1 cellular context compared by ENCODE assay signal in the genomic region with DNA sequence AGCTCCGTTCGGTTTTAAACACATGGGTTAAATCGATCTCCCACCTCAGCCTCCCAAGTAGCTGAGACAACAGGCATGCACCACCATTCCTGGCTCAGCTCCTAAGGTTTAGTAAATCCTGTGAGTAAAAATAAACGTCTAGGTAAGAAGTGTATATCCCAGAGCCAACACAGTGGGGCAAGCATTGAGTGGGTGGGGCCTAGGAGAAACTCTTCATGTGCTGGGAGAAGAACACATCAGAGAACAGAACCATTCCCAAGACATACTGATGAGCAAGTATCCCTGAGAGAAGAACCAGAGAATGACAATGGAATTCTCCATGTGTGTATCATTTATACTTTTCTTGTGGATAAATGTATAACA.
TF ChIP-seq lines count a peak whose summit lies in the region.

No MANE protein-coding gene starts in this region.

TF ChIP-seq in IMR-90, 13 proteins besides CTCF, POLR2A, EP300 and RAD21:
- TF ChIP-seq, protein P1, sequence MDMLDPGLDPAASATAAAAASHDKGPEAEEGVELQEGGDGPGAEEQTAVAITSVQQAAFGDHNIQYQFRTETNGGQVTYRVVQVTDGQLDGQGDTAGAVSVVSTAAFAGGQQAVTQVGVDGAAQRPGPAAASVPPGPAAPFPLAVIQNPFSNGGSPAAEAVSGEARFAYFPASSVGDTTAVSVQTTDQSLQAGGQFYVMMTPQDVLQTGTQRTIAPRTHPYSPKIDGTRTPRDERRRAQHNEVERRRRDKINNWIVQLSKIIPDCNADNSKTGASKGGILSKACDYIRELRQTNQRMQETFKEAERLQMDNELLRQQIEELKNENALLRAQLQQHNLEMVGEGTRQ (IDR thresholded peaks at IDR 0.05; ENCODE audit: low read depth, low read length) = no peak
- TF ChIP-seq, protein P2, sequence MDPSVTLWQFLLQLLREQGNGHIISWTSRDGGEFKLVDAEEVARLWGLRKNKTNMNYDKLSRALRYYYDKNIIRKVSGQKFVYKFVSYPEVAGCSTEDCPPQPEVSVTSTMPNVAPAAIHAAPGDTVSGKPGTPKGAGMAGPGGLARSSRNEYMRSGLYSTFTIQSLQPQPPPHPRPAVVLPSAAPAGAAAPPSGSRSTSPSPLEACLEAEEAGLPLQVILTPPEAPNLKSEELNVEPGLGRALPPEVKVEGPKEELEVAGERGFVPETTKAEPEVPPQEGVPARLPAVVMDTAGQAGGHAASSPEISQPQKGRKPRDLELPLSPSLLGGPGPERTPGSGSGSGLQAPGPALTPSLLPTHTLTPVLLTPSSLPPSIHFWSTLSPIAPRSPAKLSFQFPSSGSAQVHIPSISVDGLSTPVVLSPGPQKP (IDR thresholded peaks at IDR 0.05; ENCODE audit: borderline replicate concordance, low read depth, low read length) = no peak
- no peak for TF ChIP-seq MAFK (IDR thresholded peaks at IDR 0.05; ENCODE audit: low read depth, low read length)
- TF ChIP-seq BHLHE40 (IDR thresholded peaks at IDR 0.05; ENCODE audit: low read depth, low read length) = no peak
- no peak for TF ChIP-seq MAZ (IDR thresholded peaks at IDR 0.05; ENCODE audit: borderline replicate concordance, low read depth, low read length)
- no peak for TF ChIP-seq CHD1 (IDR thresholded peaks at IDR 0.05; ENCODE audit: low read depth, low read length)
- TF ChIP-seq MXI1 (IDR thresholded peaks at IDR 0.05; ENCODE audit: borderline replicate concordance, low read depth, low read length) = no peak
TF ChIP-seq in IMR-90: peak in this region for 0.
